In genomic region chr20:50635676-50636600, GRCh38 we compare ENCODE assay signal across 9 cellular contexts. TPM values are rescaled to one million over a fixed set of nuclear protein-coding genes. Genes with fewer than 3 reads are reported as not detected.
DNase-seq lines count a peak whose midpoint lies in the region; ATAC-seq and TF ChIP-seq lines count a peak whose summit lies in the region.
"Had no signal": no experiment of that assay in that cellular context is flagged by ENCODE, and none has a peak within 500 bp of the region (broad histone marks: within the 10 kb centered on the region; RNA-seq: fewer than 3 reads in every experiment).

No MANE protein-coding gene starts in this region.

- no peaks in the 10 kb centered on the region for H3K36me3 ChIP-seq in OCI-LY1 (ENCODE audit: insufficient read depth, low read length)
- H3K36me3 ChIP-seq in esophagus squamous epithelium = no peaks in the 10 kb centered on the region
- no peaks in the 10 kb centered on the region for H3K36me3 ChIP-seq in neural progenitor cell
- no peaks in the 10 kb centered on the region for H3K36me3 ChIP-seq in vagina

- H3K27me3 Mint-ChIP-seq in CD4-positive, alpha-beta T cell = no peaks in the 10 kb centered on the region
- H3K27me3 Mint-ChIP-seq in HFFc6 (ENCODE audit: insufficient read depth) = peaks cover 13% of the 10 kb centered on the region
- peaks cover 5% of the 10 kb centered on the region for H3K27me3 Mint-ChIP-seq in neural progenitor cell (ENCODE audit: insufficient read depth, low read depth)
- H3K27me3 Mint-ChIP-seq: stimulated activated naive CD8-positive, alpha-beta T cell treated with anti-CD3 and anti-CD28 coated beads, Interleukin-15, Interleukin-2, amounts not matched to agents 100 ng/mL and 50 ng/mL, for 24 hours had no signal

- no peaks in the 10 kb centered on the region for H4K20me1 ChIP-seq in OCI-LY1 (ENCODE audit: insufficient read depth, low read length)
- H4K20me1 ChIP-seq in neural progenitor cell (ENCODE audit: low read depth) = no peaks in the 10 kb centered on the region

- no peaks in the 10 kb centered on the region for H3K4me1 ChIP-seq in OCI-LY1 (ENCODE audit: insufficient read depth, low read length, severe bottlenecking)
- H3K4me1 ChIP-seq in esophagus squamous epithelium = peaks cover 17 to 39% (median 19%) of the 10 kb centered on the region in 3 donors
- peaks cover 29% of the 10 kb centered on the region for H3K4me1 ChIP-seq in neural progenitor cell
- H3K4me1 ChIP-seq in vagina = peaks cover 37% of the 10 kb centered on the region

- POLR2A ChIA-PET in CD4-positive, alpha-beta T cell (lab: Charles Lee) = no interaction called here

- TF ChIP-seq POLR2A in esophagus squamous epithelium (IDR thresholded peaks at IDR 0.05) (no peak), vagina (IDR thresholded peaks at IDR 0.05) (no peak)

- H2AFZ ChIP-seq in OCI-LY1 (ENCODE audit: low read length) = no peak overlapping the region
- no peak overlapping the region for H2AFZ ChIP-seq in neural progenitor cell (replicated peaks)

- ATAC-seq in CD4-positive, alpha-beta T cell (ENCODE audit: poor library complexity) = peak; percentile 64
- no peak for ATAC-seq in HG02981 (IDR thresholded peaks at IDR 0.05; ENCODE audit: unreplicated experiment)

- H3K4me2 ChIP-seq in OCI-LY1 (ENCODE audit: low read length) (no peak overlapping the region), neural progenitor cell (peak overlapping the region; percentile 2)

- peak; percentile 42 for TF ChIP-seq CTCF in CD4-positive, alpha-beta T cell (IDR thresholded peaks at IDR 0.05)
- TF ChIP-seq CTCF in HFFc6 (IDR thresholded peaks at IDR 0.05) = peak; percentile 93
- TF ChIP-seq CTCF in OCI-LY1 (IDR thresholded peaks at IDR 0.05; ENCODE audit: low read length) = peak; percentile 95
- TF ChIP-seq CTCF in esophagus squamous epithelium (IDR thresholded peaks at IDR 0.05) = peak; percentile 73 to 88 (median 80)
- TF ChIP-seq CTCF in neural progenitor cell (IDR thresholded peaks at IDR 0.05) = peak; percentile 89
- peak; percentile 46 to 62 (median 50) for TF ChIP-seq CTCF in vagina (IDR thresholded peaks at IDR 0.05)

- H3K79me2 ChIP-seq in OCI-LY1 (ENCODE audit: insufficient read depth, low read length) = no peaks in the 10 kb centered on the region
- H3K79me2 ChIP-seq in neural progenitor cell (ENCODE audit: low read depth) = no peaks in the 10 kb centered on the region

- H3K27ac Mint-ChIP-seq in CD4-positive, alpha-beta T cell = no peak overlapping the region
- H3K27ac Mint-ChIP-seq in HFFc6 = peak overlapping the region; percentile 3; the same call in 1 of the 2 replicates
- H3K27ac Mint-ChIP-seq in neural progenitor cell = peak overlapping the region; percentile 77
- H3K27ac Mint-ChIP-seq: stimulated activated naive CD8-positive, alpha-beta T cell treated with anti-CD3 and anti-CD28 coated beads, Interleukin-15, Interleukin-2, amounts not matched to agents 100 ng/mL and 50 ng/mL, for 24 hours had no signal

- no peak overlapping the region for H3K4me3 Mint-ChIP-seq in CD4-positive, alpha-beta T cell
- H3K4me3 Mint-ChIP-seq in HFFc6 (no peak overlapping the region), neural progenitor cell (peak overlapping the region; percentile 67)
- H3K4me3 Mint-ChIP-seq: stimulated activated naive CD8-positive, alpha-beta T cell treated with anti-CD3 and anti-CD28 coated beads, Interleukin-15, Interleukin-2, amounts not matched to agents 100 ng/mL and 50 ng/mL, for 24 hours had no signal

- no peaks in the 10 kb centered on the region for H3K9me3 Mint-ChIP-seq in CD4-positive, alpha-beta T cell
- H3K9me3 Mint-ChIP-seq in HFFc6 = no peaks in the 10 kb centered on the region
- no peaks in the 10 kb centered on the region for H3K9me3 Mint-ChIP-seq in neural progenitor cell
- H3K9me3 Mint-ChIP-seq: stimulated activated naive CD8-positive, alpha-beta T cell treated with anti-CD3 and anti-CD28 coated beads, Interleukin-15, Interleukin-2, amounts not matched to agents 100 ng/mL and 50 ng/mL, for 24 hours had no signal

- CTCF ChIA-PET in CD4-positive, alpha-beta T cell (lab: Charles Lee) = no interaction called here

- DNase-seq in CD4-positive, alpha-beta T cell = peak; percentile 15 to 51 (median 25)
- no peak for DNase-seq in HFFc6
- peak; percentile 29 for DNase-seq in activated T-cell treated with anti-CD3 and anti-CD28 coated beads for 1 hour (ENCODE audit: low read depth)
- DNase-seq in esophagus squamous epithelium (lab: John Stamatoyannopoulos, UW) = no peak
- peak; percentile 75 for DNase-seq in neural progenitor cell (ENCODE audit: low spot score)
- DNase-seq in vagina (ENCODE audit: extremely low spot score in 2 of 2) = no peak

- H3K9ac ChIP-seq in OCI-LY1 (ENCODE audit: low read length) (no peak overlapping the region), neural progenitor cell (no peak overlapping the region)

- no peak overlapping the region for H3K27ac ChIP-seq in CD4-positive, alpha-beta T cell (ENCODE audit: low read depth, low read length)
- H3K27ac ChIP-seq in OCI-LY1 (ENCODE audit: low read depth, low read length, poor library complexity, severe bottlenecking) (no peak overlapping the region), esophagus squamous epithelium (peak overlapping the region in 3 of 4 donors; percentile 65 to 77 (median 68)), neural progenitor cell (no peak overlapping the region), vagina (peak overlapping the region; percentile 71)

- no peaks in the 10 kb centered on the region for H3K4me1 Mint-ChIP-seq in CD4-positive, alpha-beta T cell (ENCODE audit: low read depth)
- H3K4me1 Mint-ChIP-seq in HFFc6 (ENCODE audit: low read depth) (peaks cover 31% of the 10 kb centered on the region), neural progenitor cell (peaks cover 43% of the 10 kb centered on the region)

- H3K9me3 ChIP-seq in CD4-positive, alpha-beta T cell (ENCODE audit: control insufficient read depth, low read length) = no peaks in the 10 kb centered on the region
- no peaks in the 10 kb centered on the region for H3K9me3 ChIP-seq in OCI-LY1 (ENCODE audit: low read length)
- H3K9me3 ChIP-seq in esophagus squamous epithelium = no peaks in the 10 kb centered on the region
- H3K9me3 ChIP-seq in neural progenitor cell (ENCODE audit: low read depth) = no peaks in the 10 kb centered on the region
- H3K9me3 ChIP-seq in vagina = no peaks in the 10 kb centered on the region

- intact Hi-C loops in CD4-positive, alpha-beta T cell (cut with DNase I, micrococcal nuclease) = no loop called here
- intact Hi-C loops in esophagus squamous epithelium (cut with DNase I) (no loop called here), vagina (cut with DNase I) (no loop called here)

- H3K9me2 ChIP-seq in OCI-LY1 (ENCODE audit: low read depth, low read length) = no peaks in the 10 kb centered on the region

- no peaks in the 10 kb centered on the region for H3K36me3 Mint-ChIP-seq in CD4-positive, alpha-beta T cell (ENCODE audit: low read depth)
- H3K36me3 Mint-ChIP-seq in HFFc6 (ENCODE audit: low read depth) = no peaks in the 10 kb centered on the region
- H3K36me3 Mint-ChIP-seq in neural progenitor cell = no peaks in the 10 kb centered on the region

- H3F3A ChIP-seq in OCI-LY1 (ENCODE audit: insufficient read depth, low read length) = no peaks in the 10 kb centered on the region
- H3F3A ChIP-seq in neural progenitor cell (ENCODE audit: low read depth) = peaks cover 20% of the 10 kb centered on the region

- H3K27me3 ChIP-seq in CD4-positive, alpha-beta T cell (ENCODE audit: control insufficient read depth, insufficient read depth, low read length) = no peaks in the 10 kb centered on the region
- H3K27me3 ChIP-seq in OCI-LY1 (ENCODE audit: insufficient read depth, low read length) (peaks cover 6% of the 10 kb centered on the region; the same call in 1 of the 2 replicates), esophagus squamous epithelium (no peaks in the 10 kb centered on the region), neural progenitor cell (no peaks in the 10 kb centered on the region), vagina (no peaks in the 10 kb centered on the region)

- WGBS in esophagus squamous epithelium, 2 donors = 27 to 38% methylated on average over 10 to 13 of the region's 21 CpGs

- H3K4me3 ChIP-seq in OCI-LY1 (ENCODE audit: low read depth, low read length, poor library complexity, severe bottlenecking) (no peak overlapping the region), esophagus squamous epithelium (peak overlapping the region in 1 of 4 donors; percentile 14), neural progenitor cell (no peak overlapping the region), vagina (no peak overlapping the region)

RNA-seq across cellular contexts. Expression of gene RIPOR3, which starts 55.4 kb away (rescaled TPM):
- not detected for total RNA-seq in CD4-positive, alpha-beta T cell
- total RNA-seq in HFFc6 (2021; fragmentation: NEBNext Ultra II Directional; extraction: Animal tissue kit (Norgen Biotek cat#: 25700)) = under 1 TPM; 0.07 to 0.25 (median 0.11) TPM
- total RNA-seq in esophagus squamous epithelium (1 to 10 TPM; 1.3 to 9.7 (median 3.3) TPM), neural progenitor cell (ENCODE audit: low replicate concordance) (1.2 and 3.7 TPM in 2 replicates), vagina (38.1 TPM)

Comparison
In these comparisons a context has a peak if more than half of its experiments do, and no peak if none do; other contexts are left out.
1. DNase-seq: peak in CD4-positive, alpha-beta T cell (10 of 10), activated T-cell treated with anti-CD3 and anti-CD28 coated beads for 1 hour (single experiment) and neural progenitor cell (single experiment); none in HFFc6 (single experiment), esophagus squamous epithelium (single experiment) and vagina (0 of 2).
2. H3K27ac ChIP-seq: peak in esophagus squamous epithelium (3 of 4) and vagina (single experiment); none in CD4-positive, alpha-beta T cell (single experiment), OCI-LY1 (single experiment) and neural progenitor cell (single experiment).
3. CTCF ChIP-seq: peak in every context shown above with its lines; median percentile 95 in OCI-LY1; 93 in HFFc6; 89 in neural progenitor cell; 80 in esophagus squamous epithelium; 50 in vagina; 42 in CD4-positive, alpha-beta T cell.